8 cellular contexts compared by ENCODE assay signal in the genomic region with DNA sequence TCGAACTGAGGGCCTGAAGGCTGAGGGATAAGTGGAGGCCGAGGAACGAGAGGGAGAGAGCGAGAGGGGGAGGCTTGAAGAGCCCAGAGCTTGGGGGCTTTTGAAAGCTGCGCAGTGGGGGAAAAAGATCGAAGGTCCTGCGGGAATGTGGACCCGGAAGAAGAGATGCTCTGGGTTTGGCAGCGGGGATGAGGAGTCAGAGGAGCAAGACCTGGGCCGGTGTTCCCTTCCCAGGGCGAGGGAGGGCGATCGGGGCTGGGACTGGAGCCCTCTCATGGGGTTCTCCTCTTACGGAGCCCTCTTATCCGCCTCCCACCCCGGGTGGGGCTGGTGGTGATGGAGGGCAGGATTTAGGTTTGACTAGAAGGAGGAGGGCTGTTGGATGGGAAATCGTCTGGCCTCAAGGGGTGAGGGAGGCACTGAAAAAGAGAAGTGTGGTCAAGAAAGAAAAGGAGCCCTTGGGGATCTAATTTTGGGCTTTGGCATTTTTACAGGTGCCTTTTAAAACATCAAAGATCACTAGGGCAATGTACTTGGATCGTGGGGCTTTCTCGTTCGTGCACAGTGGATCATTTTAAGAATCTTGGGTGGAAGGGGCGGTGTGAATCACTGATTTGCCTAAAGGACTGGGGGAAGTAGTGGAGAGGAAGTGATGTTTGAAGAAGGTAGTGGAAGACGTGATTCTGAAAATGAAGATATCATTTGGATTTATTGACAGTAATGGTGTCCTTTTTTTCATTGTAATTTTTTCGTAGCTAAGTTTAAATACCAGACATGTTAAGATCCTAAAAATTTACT. TPM values are rescaled to one million over a fixed set of nuclear protein-coding genes. Genes with fewer than 3 reads are reported as not detected.
DNase-seq lines count a peak whose midpoint lies in the region; ATAC-seq and TF ChIP-seq lines count a peak whose summit lies in the region.

No MANE protein-coding gene starts in this region.

- DNase-seq in AG10803 (ENCODE audit: low read depth) = peak; percentile 51
- DNase-seq in NT2/D1 (ENCODE audit: low read depth, low spot score) = no peak
- DNase-seq in activated T-helper 1 cell treated with anti-CD3 and anti-CD28 coated beads, Interleukin-12 subunit alpha, Interleukin-12 subunit beta, Interleukin-2, Interleukin-4 antibody, amounts not matched to agents 30 ng/mL and 10 ng/mL and 1 ng/mL, durations not matched to agents 14 hours and 24 hours and 36 hours (ENCODE audit: low spot score) = peak; percentile 27
- peak; percentile 50 for DNase-seq in fibroblast of pulmonary artery (ENCODE audit: low read depth)
- DNase-seq in naive thymus-derived CD8-positive, alpha-beta T cell = peak in 9 of 10 donors; percentile 15 to 55 (median 40)
- peak; percentile 48 to 60 for DNase-seq in thyroid gland

- peaks cover 10% of the 10 kb centered on the region for H3K36me3 Mint-ChIP-seq in activated T-helper 1 cell treated with anti-CD3 and anti-CD28 coated beads, Interleukin-12 subunit alpha, Interleukin-12 subunit beta, Interleukin-2, Interleukin-4 antibody, amounts not matched to agents 30 ng/mL and 10 ng/mL and 1 ng/mL, durations not matched to agents 14 hours and 24 hours and 36 hours (ENCODE audit: low read depth)
- peaks cover 0 to 3% (median 0%) of the 10 kb centered on the region in 3 donors for H3K36me3 Mint-ChIP-seq in naive thymus-derived CD8-positive, alpha-beta T cell

- no peaks in the 10 kb centered on the region for H3K9me3 ChIP-seq in NT2/D1 (ENCODE audit: insufficient read depth, low read length)
- H3K9me3 ChIP-seq in thyroid gland = no peaks in the 10 kb centered on the region

- peaks cover 50% of the 10 kb centered on the region for H3K4me1 Mint-ChIP-seq in activated T-helper 1 cell treated with anti-CD3 and anti-CD28 coated beads, Interleukin-12 subunit alpha, Interleukin-12 subunit beta, Interleukin-2, Interleukin-4 antibody, amounts not matched to agents 30 ng/mL and 10 ng/mL and 1 ng/mL, durations not matched to agents 14 hours and 24 hours and 36 hours (ENCODE audit: low read depth)
- H3K4me1 Mint-ChIP-seq in naive thymus-derived CD8-positive, alpha-beta T cell = peaks cover 28 to 64% (median 61%) of the 10 kb centered on the region in 4 donors

- peak overlapping the region; percentile 86 for H3K9ac ChIP-seq in NT2/D1 (ENCODE audit: insufficient read length, low read depth)

- H3K27me3 ChIP-seq in NT2/D1 (ENCODE audit: insufficient read depth, insufficient read length) (no peaks in the 10 kb centered on the region), thyroid gland (no peaks in the 10 kb centered on the region)

- POLR2A ChIA-PET in naive thymus-derived CD8-positive, alpha-beta T cell (lab: Charles Lee) = interaction anchor here (0.8 to 2.8 kb wide), 10 partner anchors 16 to 1326 kb away, joined by 3 to 37 read pairs (median 8); a partner anchor contains a TSS

- TF ChIP-seq CTCF in AG10803 (conservative IDR thresholded peaks at IDR 0.05; ENCODE audit: low read length) (no peak; the same call in 1 of the 2 replicates), fibroblast of pulmonary artery (IDR thresholded peaks at IDR 0.05; ENCODE audit: low read length, missing control alignments) (no peak), thyroid gland (IDR thresholded peaks at IDR 0.05) (peak in 1 of 6 experiments; percentile 11)

- WGBS in thyroid gland, 2 donors = 3 to 4% methylated on average over 23 of the region's 23 CpGs

- H3K27me3 Mint-ChIP-seq in activated T-helper 1 cell treated with anti-CD3 and anti-CD28 coated beads, Interleukin-12 subunit alpha, Interleukin-12 subunit beta, Interleukin-2, Interleukin-4 antibody, amounts not matched to agents 30 ng/mL and 10 ng/mL and 1 ng/mL, durations not matched to agents 14 hours and 24 hours and 36 hours (ENCODE audit: insufficient read depth) = no peaks in the 10 kb centered on the region
- no peaks in the 10 kb centered on the region for H3K27me3 Mint-ChIP-seq in naive thymus-derived CD8-positive, alpha-beta T cell

- H3K9me3 Mint-ChIP-seq in activated T-helper 1 cell treated with anti-CD3 and anti-CD28 coated beads, Interleukin-12 subunit alpha, Interleukin-12 subunit beta, Interleukin-2, Interleukin-4 antibody, amounts not matched to agents 30 ng/mL and 10 ng/mL and 1 ng/mL, durations not matched to agents 14 hours and 24 hours and 36 hours = no peaks in the 10 kb centered on the region
- H3K9me3 Mint-ChIP-seq in naive thymus-derived CD8-positive, alpha-beta T cell = no peaks in the 10 kb centered on the region

- H3K4me3 Mint-ChIP-seq in activated T-helper 1 cell treated with anti-CD3 and anti-CD28 coated beads, Interleukin-12 subunit alpha, Interleukin-12 subunit beta, Interleukin-2, Interleukin-4 antibody, amounts not matched to agents 30 ng/mL and 10 ng/mL and 1 ng/mL, durations not matched to agents 14 hours and 24 hours and 36 hours = peak overlapping the region; percentile 95
- peak overlapping the region; percentile 83 to 97 (median 92) for H3K4me3 Mint-ChIP-seq in naive thymus-derived CD8-positive, alpha-beta T cell

- intact Hi-C loops in activated T-helper 1 cell treated with anti-CD3 and anti-CD28 coated beads, Interleukin-12 subunit alpha, Interleukin-12 subunit beta, Interleukin-2, Interleukin-4 antibody, amounts not matched to agents 30 ng/mL and 10 ng/mL and 1 ng/mL, durations not matched to agents 14 hours and 24 hours and 36 hours (cut with micrococcal nuclease) = loop anchor here (1.0 to 5.0 kb wide), 13 partner anchors 26 to 1865 kb away; a partner anchor contains a TSS
- intact Hi-C loops in thyroid gland (cut with DNase I) = loop anchor here (5.0 kb wide), 1 partner anchor 95 kb away; no protein-coding TSS in a partner anchor

- peak overlapping the region; percentile 95 to 99 (median 98) for H3K27ac ChIP-seq in thyroid gland

- H3K4me1 ChIP-seq in NT2/D1 (ENCODE audit: insufficient read depth, insufficient read length) (peaks cover 5% of the 10 kb centered on the region), thyroid gland (peaks cover 4 to 10% of the 10 kb centered on the region in 2 donors)

- peak overlapping the region; percentile 99 for H3K27ac Mint-ChIP-seq in activated T-helper 1 cell treated with anti-CD3 and anti-CD28 coated beads, Interleukin-12 subunit alpha, Interleukin-12 subunit beta, Interleukin-2, Interleukin-4 antibody, amounts not matched to agents 30 ng/mL and 10 ng/mL and 1 ng/mL, durations not matched to agents 14 hours and 24 hours and 36 hours
- peak overlapping the region; percentile 91 to 98 (median 96) for H3K27ac Mint-ChIP-seq in naive thymus-derived CD8-positive, alpha-beta T cell

- no peak for TF ChIP-seq POLR2A in thyroid gland (IDR thresholded peaks at IDR 0.05)

- peak; percentile 22 for ATAC-seq in GM18868 (IDR thresholded peaks at IDR 0.05; ENCODE audit: unreplicated experiment)
- ATAC-seq in HG03103 (IDR thresholded peaks at IDR 0.05; ENCODE audit: low read depth, unreplicated experiment) = peak; percentile 25
- ATAC-seq in naive thymus-derived CD8-positive, alpha-beta T cell = peak; percentile 34 to 48

- H3K36me3 ChIP-seq in NT2/D1 (ENCODE audit: insufficient read depth, insufficient read length, low read length) = no peaks in the 10 kb centered on the region
- H3K36me3 ChIP-seq in thyroid gland = no peaks in the 10 kb centered on the region

- H3K4me3 ChIP-seq in AG10803 (ENCODE audit: low read length) = peak overlapping the region; percentile 92
- peak overlapping the region; percentile 80 for H3K4me3 ChIP-seq in NT2/D1 (ENCODE audit: insufficient read length, low read depth)
- H3K4me3 ChIP-seq in fibroblast of pulmonary artery (replicated peaks; ENCODE audit: low read depth, low read length) = peak overlapping the region; percentile 96
- H3K4me3 ChIP-seq in thyroid gland (replicated peaks in 1 of 3) = peak overlapping the region; percentile 92 to 98 (median 98)

RNA-seq across cellular contexts. Expression of a gene that starts 0.6 kb away (rescaled TPM):
- total RNA-seq in activated T-helper 1 cell treated with anti-CD3 and anti-CD28 coated beads, Interleukin-12 subunit alpha, Interleukin-12 subunit beta, Interleukin-2, Interleukin-4 antibody, amounts not matched to agents 30 ng/mL and 10 ng/mL and 1 ng/mL, durations not matched to agents 14 hours and 24 hours and 36 hours = 16.2 and 16.5 TPM in 2 replicates
- 10 to 100 TPM; 23.4 to 23.9 TPM for total RNA-seq in naive thymus-derived CD8-positive, alpha-beta T cell
- polyA plus RNA-seq in naive thymus-derived CD8-positive, alpha-beta T cell = 10 to 100 TPM in 1 of 3 donors, 1 to 10 TPM in 2; 6.3 to 10.6 (median 6.4) TPM
- total RNA-seq in thyroid gland = 10 to 100 TPM; 19.9 to 36.8 (median 28.4) TPM
